In genomic region chr19:27884376-27884775, GRCh38 we compare ENCODE assay signal across 36 cellular contexts.
A peak's percentile ranks its signal among the peaks of the same experiment; 100 is the strongest.
DNase-seq lines count a peak whose midpoint lies in the region; ATAC-seq, FAIRE-seq and TF ChIP-seq lines count a peak whose summit lies in the region.
"Had no signal": no experiment of that assay in that cellular context is flagged by ENCODE, and none has a peak within 500 bp of the region (broad histone marks: within the 10 kb centered on the region; RNA-seq: fewer than 3 reads in every experiment).

No MANE protein-coding gene starts in this region.

- POLR2A ChIA-PET in A549 (lab: Yijun Ruan, JAX): no interaction called here
- POLR2A ChIA-PET in HepG2 (lab: Yijun Ruan, JAX): no interaction called here

- WGBS in A549 (ENCODE audit: missing lambda C conversion rate): 28% methylated on average over 2 of the region's 2 CpGs
- 43% methylated on average over 2 of the region's 2 CpGs for WGBS in HepG2 (ENCODE audit: low lambda C conversion rate)

- in situ Hi-C loops in SK-MEL-5 (cut with HindIII; ENCODE audit: low pct_unique_long_range_greater_than_20kb, low sequenced_read_pairs): no loop called here
- in situ Hi-C loops in HepG2 (cut with HindIII; ENCODE audit: extremely low pct_ligation_motif_present, low pct_unique_long_range_greater_than_20kb): no loop called here

- ATAC-seq in A549 (no peak), HepG2 (no peak)
- ATAC-seq: CD8-positive, alpha-beta T cell had no signal

- no peak overlapping the region for H3K4me3 ChIP-seq in A549
- no peak overlapping the region for H3K4me3 ChIP-seq in HepG2 (replicated peaks in 1 of 3; ENCODE audit: insufficient read depth in 1 of 3, low read depth in 2 of 3, low read length in 3 of 3)
- H3K4me3 ChIP-seq: BLaER1; BLaER1 treated with 17β-estradiol and CSF1 and Interleukin-3, amounts not matched to agents 10 nM and 100 nM had no signal

- no peaks in the 10 kb centered on the region for H3K79me2 ChIP-seq in HepG2 (ENCODE audit: insufficient read depth, low read length)

- H3K9ac ChIP-seq in HepG2 (ENCODE audit: insufficient read depth, low read depth, low read length): no peak overlapping the region
- H3K9ac ChIP-seq: BLaER1; BLaER1 treated with 17β-estradiol and CSF1 and Interleukin-3, amounts not matched to agents 10 nM and 100 nM had no signal

- H4K20me1 ChIP-seq in HepG2 (ENCODE audit: insufficient read depth, low read length): no peaks in the 10 kb centered on the region
- H4K20me1 ChIP-seq: BLaER1; BLaER1 treated with 17β-estradiol and CSF1 and Interleukin-3, amounts not matched to agents 10 nM and 100 nM had no signal

- no peak overlapping the region for H3K27ac ChIP-seq in A549
- no peak overlapping the region for H3K27ac ChIP-seq in HepG2 (ENCODE audit: extremely low read length, insufficient read depth, low read length)
- H3K27ac ChIP-seq: 22Rv1; BLaER1; BLaER1 treated with 17β-estradiol and CSF1 and Interleukin-3, amounts not matched to agents 10 nM and 100 nM; C4-2B had no signal

- TF ChIP-seq POLR2A in A549 (IDR thresholded peaks at IDR 0.05; ENCODE audit: low read length): no peak
- TF ChIP-seq POLR2A in HepG2 (IDR thresholded peaks at IDR 0.05; ENCODE audit: insufficient read depth in 1 of 2, low read depth in 2 of 2, low read length in 2 of 2): no peak

- no peak overlapping the region for H3K27ac Mint-ChIP-seq in activated naive CD4-positive, alpha-beta T cell treated with anti-CD3 and anti-CD28 coated beads for 36 hours
- H3K27ac Mint-ChIP-seq: B cell; CD14-positive monocyte; CD4-positive, alpha-beta memory T cell; CD4-positive, alpha-beta T cell; CD4-positive, CD25-positive, alpha-beta regulatory T cell; CD8-positive, alpha-beta memory T cell; CD8-positive, alpha-beta T cell had no signal

- H3K4me3 Mint-ChIP-seq in activated naive CD4-positive, alpha-beta T cell treated with anti-CD3 and anti-CD28 coated beads for 36 hours: no peak overlapping the region
- H3K4me3 Mint-ChIP-seq: B cell; CD14-positive monocyte; CD4-positive, alpha-beta memory T cell; CD4-positive, alpha-beta T cell; CD4-positive, CD25-positive, alpha-beta regulatory T cell; CD8-positive, alpha-beta memory T cell; CD8-positive, alpha-beta T cell had no signal

- no TSS peak for BruUV-seq in HepG2 (replicated peaks; lab: Mats Ljungman, UMichigan)

- intact Hi-C loops in HepG2 (cut with micrococcal nuclease; ENCODE audit: unreplicated experiment): no loop called here
- intact Hi-C loops in activated naive CD4-positive, alpha-beta T cell treated with anti-CD3 and anti-CD28 coated beads for 36 hours (cut with micrococcal nuclease): no loop called here

- no peak overlapping the region for H2AFZ ChIP-seq in HepG2 (ENCODE audit: low read length)

- H3K27me3 ChIP-seq in HepG2 (ENCODE audit: control insufficient read depth in 1 of 2, insufficient read depth in 2 of 2, low read length in 2 of 2): no peaks in the 10 kb centered on the region
- H3K27me3 ChIP-seq: BE2C; BLaER1; BLaER1 treated with 17β-estradiol and CSF1 and Interleukin-3, amounts not matched to agents 10 nM and 100 nM had no signal

- H3K4me2 ChIP-seq in A549: no peak overlapping the region
- no peak overlapping the region for H3K4me2 ChIP-seq in HepG2 (ENCODE audit: low read depth, low read length)
- H3K4me2 ChIP-seq: BLaER1; BLaER1 treated with 17β-estradiol and CSF1 and Interleukin-3, amounts not matched to agents 10 nM and 100 nM had no signal

- FAIRE-seq in A549 (lab: Jason Lieb, UNC): peak; percentile 81
- no peak for FAIRE-seq in HepG2 (lab: Jason Lieb, UNC)
- FAIRE-seq: A204.1, D721Med had no signal

- no peak for DNase-seq in A549 (ENCODE audit: low read depth in 1 of 2, low spot score in 1 of 2)
- peak; percentile 74 for DNase-seq in SK-MEL-5 (ENCODE audit: low read depth, low spot score)
- peak; percentile 35 for DNase-seq in epidermal melanocyte (ENCODE audit: insufficient read length, low spot score)
- DNase-seq in foreskin melanocyte: peak; percentile 67
- DNase-seq in HepG2 (ENCODE audit: low spot score): no peak
- DNase-seq in HuH-7.5 (ENCODE audit: low spot score): no peak
- DNase-seq in NCI-H774 (lab: John Stamatoyannopoulos, UW): no peak
- DNase-seq in activated naive CD4-positive, alpha-beta T cell treated with anti-CD3 and anti-CD28 coated beads for 36 hours: no peak
- DNase-seq: 8988T; ACHN; AML-193; BE2C; C1 segment of cervical spinal cord; Caco-2; Calu3; CD4-positive, alpha-beta memory T cell; CD4-positive, alpha-beta T cell; CD4-positive, CD25-positive, alpha-beta regulatory T cell; CD8-positive, alpha-beta memory T cell; CD8-positive, alpha-beta T cell; COR-L47; DMS 273 treated with DMSO at 0.1 percent for 48 hours; DMS153; DMS53; DMS79; DMS79 treated with DMSO at 0.1 percent for 48 hours; DND-41; EL had no signal

- TF ChIP-seq EP300 in A549 (IDR thresholded peaks at IDR 0.05): no peak
- no peak for TF ChIP-seq EP300 in HepG2 (IDR thresholded peaks at IDR 0.05; ENCODE audit: low read depth in 2 of 2, low read length in 2 of 2)
- no peak for TF ChIP-seq EP300 in HepG2 (CRISPR knock-in tag; IDR thresholded peaks at IDR 0.05; ENCODE audit: borderline replicate concordance)

- TF ChIP-seq CTCF in A549 (IDR thresholded peaks at IDR 0.05): no peak
- no peak for TF ChIP-seq CTCF in HepG2 (CRISPR knock-in tag; IDR thresholded peaks at IDR 0.05)

- H3K4me1 Mint-ChIP-seq in activated naive CD4-positive, alpha-beta T cell treated with anti-CD3 and anti-CD28 coated beads for 36 hours (ENCODE audit: low read depth): no peaks in the 10 kb centered on the region
- H3K4me1 Mint-ChIP-seq: B cell; CD14-positive monocyte; CD4-positive, alpha-beta memory T cell; CD4-positive, CD25-positive, alpha-beta regulatory T cell; CD8-positive, alpha-beta memory T cell had no signal

- H3K9me3 ChIP-seq in A549 (peaks cover 38% of the 10 kb centered on the region), HepG2 (ENCODE audit: low read length) (peaks cover 97% of the 10 kb centered on the region)
- H3K9me3 ChIP-seq: BE2C, Caco-2 had no signal

- TF ChIP-seq RAD21 in A549 (conservative IDR thresholded peaks at IDR 0.05 in 1 of 2, IDR thresholded peaks at IDR 0.05 in 1 of 2) (no peak), HepG2 (CRISPR knock-in tag; IDR thresholded peaks at IDR 0.05) (no peak)

- H3K36me3 Mint-ChIP-seq in activated naive CD4-positive, alpha-beta T cell treated with anti-CD3 and anti-CD28 coated beads for 36 hours (ENCODE audit: low read depth): peaks cover 2% of the 10 kb centered on the region
- H3K36me3 Mint-ChIP-seq: CD14-positive monocyte; CD4-positive, alpha-beta memory T cell; CD4-positive, CD25-positive, alpha-beta regulatory T cell; CD8-positive, alpha-beta memory T cell; CD8-positive, alpha-beta T cell had no signal

- no peaks in the 10 kb centered on the region for H3K36me3 ChIP-seq in HepG2 (replicated peaks in 1 of 2; ENCODE audit: control insufficient read depth in 1 of 2, insufficient read depth in 2 of 2, low read length in 2 of 2)
- H3K36me3 ChIP-seq: BE2C; BLaER1; BLaER1 treated with 17β-estradiol and CSF1 and Interleukin-3, amounts not matched to agents 10 nM and 100 nM had no signal

- H3K27me3 Mint-ChIP-seq in activated naive CD4-positive, alpha-beta T cell treated with anti-CD3 and anti-CD28 coated beads for 36 hours (ENCODE audit: low read depth): no peaks in the 10 kb centered on the region
- H3K27me3 Mint-ChIP-seq: B cell; CD4-positive, alpha-beta T cell; CD4-positive, CD25-positive, alpha-beta regulatory T cell had no signal

- H3K9me3 Mint-ChIP-seq in activated naive CD4-positive, alpha-beta T cell treated with anti-CD3 and anti-CD28 coated beads for 36 hours: peaks cover 18% of the 10 kb centered on the region

- H3K4me1 ChIP-seq in A549: no peaks in the 10 kb centered on the region
- no peaks in the 10 kb centered on the region for H3K4me1 ChIP-seq in HepG2 (ENCODE audit: insufficient read depth, low read length)
- H3K4me1 ChIP-seq: BE2C, Caco-2 had no signal

- CTCF ChIA-PET in A549 (lab: Yijun Ruan, JAX) (no interaction called here), HepG2 (lab: Yijun Ruan, JAX; ENCODE audit: low intra/inter-chr PET ratio, low total read pairs) (no interaction called here)
- CTCF ChIA-PET in activated naive CD4-positive, alpha-beta T cell treated with anti-CD3 and anti-CD28 coated beads for 36 hours (lab: Charles Lee): no interaction called here

TF ChIP-seq in A549, 52 proteins besides CTCF, POLR2A, EP300 and RAD21 (continues in another document):
- no peak for TF ChIP-seq HMGXB4 (CRISPR knock-in tag; IDR thresholded peaks at IDR 0.05; ENCODE audit: borderline replicate concordance)
- no peak for TF ChIP-seq CBX8 (IDR thresholded peaks at IDR 0.05)
- TF ChIP-seq RNF2 (IDR thresholded peaks at IDR 0.05; ENCODE audit: borderline replicate concordance, low read depth): no peak
- TF ChIP-seq MAZ (IDR thresholded peaks at IDR 0.05; ENCODE audit: borderline replicate concordance, low read depth, low read length): no peak

TF ChIP-seq in HepG2, 621 proteins besides CTCF, POLR2A, EP300 and RAD21 (continues in another document):
- TF ChIP-seq SRY (CRISPR knock-in tag; IDR thresholded peaks at IDR 0.05) (no peak), TIGD3 (CRISPR knock-in tag; IDR thresholded peaks at IDR 0.05; ENCODE audit: borderline replicate concordance) (no peak)

Comparison
In these comparisons a context has a peak if more than half of its experiments do, and no peak if none do; other contexts are left out.
1. DNase-seq: peak in SK-MEL-5 (single experiment), epidermal melanocyte (single experiment) and foreskin melanocyte (single experiment); none in A549 (0 of 2), HepG2 (single experiment), HuH-7.5 (single experiment), NCI-H774 (single experiment) and activated naive CD4-positive, alpha-beta T cell treated with anti-CD3 and anti-CD28 coated beads for 36 hours (single experiment).